In the genomic region with DNA sequence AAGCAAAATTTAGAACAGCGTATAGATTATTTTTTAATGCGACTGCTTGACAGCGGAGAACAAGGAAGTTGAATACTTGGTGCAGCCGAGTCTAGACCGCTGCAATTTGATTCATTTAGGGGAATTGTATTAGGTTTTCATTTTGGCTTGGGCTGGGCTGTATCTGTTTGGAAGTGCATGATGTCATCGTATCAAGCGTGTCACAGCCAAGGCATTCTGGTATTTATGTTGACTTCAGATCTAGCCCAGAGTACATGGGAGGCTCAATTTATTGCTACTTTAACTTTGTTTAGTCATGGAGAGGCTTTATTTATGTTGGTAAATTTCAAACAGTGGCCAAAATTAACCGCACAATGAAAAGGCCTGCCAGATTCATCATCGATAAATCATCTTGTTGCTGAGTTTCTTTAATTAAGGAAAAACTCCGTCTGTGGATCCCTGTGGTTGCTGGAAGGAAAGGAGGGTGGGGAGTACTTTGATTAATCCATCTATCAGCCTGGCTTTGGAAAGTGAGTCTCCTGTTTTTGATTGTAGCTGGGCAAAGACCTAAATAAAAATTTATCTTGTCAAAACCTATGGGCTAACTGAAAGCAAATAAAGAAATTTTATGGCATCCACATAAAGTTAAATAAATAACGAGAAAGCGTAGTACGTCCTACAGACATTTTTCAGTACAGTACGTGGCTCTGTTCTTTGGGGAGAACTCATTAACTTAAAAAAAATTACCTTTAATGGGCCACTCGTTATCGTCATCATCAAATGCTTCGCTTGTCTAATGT, we compare ENCODE assay signal across 13 cellular contexts.
DNase-seq lines count a peak whose midpoint lies in the region; ATAC-seq and TF ChIP-seq lines count a peak whose summit lies in the region.
"Had no signal": no experiment of that assay in that cellular context is flagged by ENCODE, and none has a peak within 500 bp of the region (broad histone marks: within the 10 kb centered on the region; RNA-seq: fewer than 3 reads in every experiment).

No MANE protein-coding gene starts in this region.

- peaks cover 13% of the 10 kb centered on the region for H3K27me3 Mint-ChIP-seq in osteocyte (ENCODE audit: unreplicated experiment)

- ATAC-seq in GM21576 (IDR thresholded peaks at IDR 0.05; ENCODE audit: unreplicated experiment) = no peak
- ATAC-seq in GM18873 (IDR thresholded peaks at IDR 0.05; ENCODE audit: low FRiP score, unreplicated experiment) = no peak

- TF ChIP-seq CTCF in fibroblast of the aortic adventitia (IDR thresholded peaks at IDR 0.05; ENCODE audit: insufficient read depth, low read length) (no peak), osteocyte (IDR thresholded peaks at IDR 0.05) (no peak)

- H3K4me3 Mint-ChIP-seq in osteocyte (ENCODE audit: unreplicated experiment) = no peak overlapping the region

- no peak overlapping the region for H3K4me3 ChIP-seq in fibroblast of the aortic adventitia (ENCODE audit: low read depth, low read length)
- H3K4me3 ChIP-seq in skeletal muscle cell (ENCODE audit: low read depth, low read length) = no peak overlapping the region
- H3K4me3 ChIP-seq: right atrium auricular region had no signal

- DNase-seq in GM04504 (ENCODE audit: low read depth) = peak; percentile 80
- DNase-seq in SW480 (ENCODE audit: low spot score) = peak; percentile 48
- DNase-seq in fibroblast of the aortic adventitia (ENCODE audit: low read depth) = peak; percentile 51
- peak; percentile 59 for DNase-seq in skeletal muscle cell (ENCODE audit: low read depth)
- no peak for DNase-seq in osteocyte (ENCODE audit: extremely low spot score, unreplicated experiment)
- no peak for DNase-seq in NCI-H2227 (lab: John Stamatoyannopoulos, UW; ENCODE audit: unreplicated experiment)
- DNase-seq: activated naive CD4-positive, alpha-beta T cell; islet precursor cell; stimulated activated CD8-positive, alpha-beta memory T cell treated with anti-CD3 and anti-CD28 coated beads, Interleukin-4, amount 100 ng/mL, for 48 hours; WERI-Rb-1 had no signal

- H3K27ac Mint-ChIP-seq in osteocyte (ENCODE audit: unreplicated experiment) = no peak overlapping the region

- H3K36me3 Mint-ChIP-seq in osteocyte (ENCODE audit: unreplicated experiment) = no peaks in the 10 kb centered on the region

- H3K4me1 Mint-ChIP-seq in osteocyte (ENCODE audit: unreplicated experiment) = no peaks in the 10 kb centered on the region

- H3K9me3 Mint-ChIP-seq in osteocyte (ENCODE audit: unreplicated experiment) = peaks cover 5% of the 10 kb centered on the region

Comparison
In these comparisons a context has a peak if more than half of its experiments do, and no peak if none do; other contexts are left out.
1. DNase-seq: peak in GM04504 (single experiment), SW480 (single experiment), fibroblast of the aortic adventitia (single experiment) and skeletal muscle cell (single experiment); none in osteocyte (single experiment) and NCI-H2227 (single experiment).